20 cellular contexts compared by ENCODE assay signal in genomic region chr22:46861968-46862367, GRCh38.
DNase-seq lines count a peak whose midpoint lies in the region; ATAC-seq, FAIRE-seq and TF ChIP-seq lines count a peak whose summit lies in the region.
"Had no signal": no experiment of that assay in that cellular context is flagged by ENCODE, and none has a peak within 500 bp of the region (broad histone marks: within the 10 kb centered on the region; RNA-seq: fewer than 3 reads in every experiment).

No MANE protein-coding gene starts in this region.

- no peak for DNase-seq in HepG2 (ENCODE audit: low spot score)
- no peak for DNase-seq in right lobe of liver
- DNase-seq in K562 (ENCODE audit: extremely low read depth in 1 of 4, low spot score in 3 of 4) = no peak
- DNase-seq in naive B cell = no peak
- DNase-seq in NCI-H526 (lab: John Stamatoyannopoulos, UW) = no peak
- DNase-seq: CD8-positive, alpha-beta memory T cell; DMS79; GM23248; NCI-H1105; NCI-H1694; NCI-H2081 treated with DMSO at 0.1 percent for 48 hours; NCI-H510A; NCI-H774; OCI-M1; Right ventricle myocardium superior had no signal

- H3K9me3 Mint-ChIP-seq in naive B cell = peaks cover 0 to 2% (median 0%) of the 10 kb centered on the region in 7 donors
- H3K9me3 Mint-ChIP-seq: CD8-positive, alpha-beta memory T cell had no signal

- no peak overlapping the region for H3K27ac ChIP-seq in HepG2 (ENCODE audit: extremely low read length, insufficient read depth, low read length)
- H3K27ac ChIP-seq in right lobe of liver = no peak overlapping the region
- no peak overlapping the region for H3K27ac ChIP-seq in K562 (ENCODE audit: extremely low read depth, low read depth, low read length)
- H3K27ac ChIP-seq: A549, BLaER1, GM23248 had no signal

- H3K4me1 ChIP-seq in HepG2 (ENCODE audit: insufficient read depth, low read length) (peaks cover 40% of the 10 kb centered on the region), right lobe of liver (peaks cover 0 to 22% (median 10%) of the 10 kb centered on the region in 4 donors), K562 (replicated peaks in 1 of 2; ENCODE audit: control insufficient read depth in 2 of 2, insufficient read depth in 2 of 2, low read length in 2 of 2) (no peaks in the 10 kb centered on the region; a peak in 2 of 5 replicates)
- H3K4me1 ChIP-seq: A549, BLaER1 had no signal

- H3K27me3 ChIP-seq in HepG2 (ENCODE audit: control insufficient read depth in 1 of 2, insufficient read depth in 2 of 2, low read length in 2 of 2) (no peaks in the 10 kb centered on the region), right lobe of liver (no peaks in the 10 kb centered on the region), K562 (ENCODE audit: control insufficient read depth in 2 of 2, insufficient read depth in 2 of 2, low read length in 2 of 2) (no peaks in the 10 kb centered on the region)
- H3K27me3 ChIP-seq: BLaER1 had no signal

- H3K9me3 ChIP-seq in HepG2 (ENCODE audit: low read length) (no peaks in the 10 kb centered on the region), right lobe of liver (no peaks in the 10 kb centered on the region), K562 (replicated peaks; ENCODE audit: control insufficient read depth, insufficient read depth, low read depth, low read length) (no peaks in the 10 kb centered on the region)
- H3K9me3 ChIP-seq: A549 had no signal

- peaks cover 1 to 3% of the 10 kb centered on the region in 2 experiments; a peak in 3 of 5 replicates for H3K36me3 ChIP-seq in HepG2 (replicated peaks in 1 of 2; ENCODE audit: control insufficient read depth in 1 of 2, insufficient read depth in 2 of 2, low read length in 2 of 2)
- no peaks in the 10 kb centered on the region for H3K36me3 ChIP-seq in right lobe of liver
- H3K36me3 ChIP-seq in K562 (ENCODE audit: control insufficient read depth, insufficient read depth, low read length) = no peaks in the 10 kb centered on the region

- H3K4me3 ChIP-seq in HepG2 (replicated peaks in 1 of 3; ENCODE audit: insufficient read depth in 1 of 3, low read depth in 2 of 3, low read length in 3 of 3) (no peak overlapping the region), right lobe of liver (no peak overlapping the region), K562 (no peak overlapping the region)
- H3K4me3 ChIP-seq: A549, BLaER1, GM23248 had no signal

- FAIRE-seq in HepG2 (lab: Jason Lieb, UNC) = no peak
- no peak for FAIRE-seq in K562 (lab: Jason Lieb, UNC)
- FAIRE-seq: A549 had no signal

- WGBS in HepG2 (ENCODE audit: low lambda C conversion rate) = 99% methylated on average over 7 of the region's 7 CpGs
- WGBS in right lobe of liver (ENCODE audit: insufficient coverage, low coverage, low lambda C conversion rate, missing lambda C conversion rate) = 77% methylated on average over 3 of the region's 7 CpGs
- 50% methylated on average over 3 of the region's 7 CpGs for WGBS in K562 (ENCODE audit: insufficient coverage, low coverage, missing lambda C conversion rate)

- ATAC-seq in HepG2 (no peak), right lobe of liver (no peak), K562 (no peak), naive B cell (ENCODE audit: low read depth in 2 of 2) (no peak), HG03571 (IDR thresholded peaks at IDR 0.05; ENCODE audit: unreplicated experiment) (no peak)
- ATAC-seq in activated CD4-positive, CD25-positive, alpha-beta regulatory T cell treated with anti-CD3 and anti-CD28 coated beads, Interleukin-2, amount 50 U/mL, for 24 hours = no peak
- ATAC-seq: A549, HCT116 had no signal

- CTCF ChIA-PET in HepG2 (lab: Yijun Ruan, JAX; ENCODE audit: low intra/inter-chr PET ratio, low total read pairs) = no interaction called here
- CTCF ChIA-PET in K562 (lab: Yijun Ruan, JAX; ENCODE audit: low intra/inter-chr PET ratio) = no interaction called here

- TF ChIP-seq CTCF in HepG2 (CRISPR knock-in tag; IDR thresholded peaks at IDR 0.05) = no peak
- TF ChIP-seq CTCF in right lobe of liver (IDR thresholded peaks at IDR 0.05) = no peak
- no peak for TF ChIP-seq CTCF in K562 (IDR thresholded peaks at IDR 0.05 in 2 of 3, conservative IDR thresholded peaks at IDR 0.05 in 1 of 3; ENCODE audit: insufficient read depth in 2 of 3, low read depth in 1 of 3, low read length in 3 of 3)

- H3K4me3 Mint-ChIP-seq in naive B cell = peak overlapping the region in 5 of 8 donors; percentile 22 to 73 (median 48)
- H3K4me3 Mint-ChIP-seq: CD8-positive, alpha-beta memory T cell had no signal

- H3K79me2 ChIP-seq in HepG2 (ENCODE audit: insufficient read depth, low read length) (peaks cover 9% of the 10 kb centered on the region), K562 (ENCODE audit: control insufficient read depth, insufficient read depth, low read length) (no peaks in the 10 kb centered on the region)

- H3K27ac Mint-ChIP-seq in naive B cell = peak overlapping the region in 2 of 6 donors; percentile 20 to 78

- H3K36me3 Mint-ChIP-seq in naive B cell = peaks cover 0 to 6% of the 10 kb centered on the region in 2 donors

- intact Hi-C loops in HepG2 (cut with micrococcal nuclease; ENCODE audit: unreplicated experiment) (no loop called here), right lobe of liver (cut with DNase I) (no loop called here), K562 (cut with micrococcal nuclease) (no loop called here)

- H2AFZ ChIP-seq in HepG2 (ENCODE audit: low read length) = no peak overlapping the region
- H2AFZ ChIP-seq in K562 (ENCODE audit: low read depth, low read length) = no peak overlapping the region
- H2AFZ ChIP-seq: GM23248 had no signal

- in situ Hi-C loops in HepG2 (cut with HindIII; ENCODE audit: extremely low pct_ligation_motif_present, low pct_unique_long_range_greater_than_20kb) (no loop called here), K562 (cut with MboI) (no loop called here)

- no TSS peak for BruUV-seq in HepG2 (replicated peaks; lab: Mats Ljungman, UMichigan)
- no TSS peak for BruUV-seq in K562 (replicated peaks; lab: Mats Ljungman, UMichigan)

- TF ChIP-seq EP300 in HepG2 (IDR thresholded peaks at IDR 0.05; ENCODE audit: low read depth in 2 of 2, low read length in 2 of 2) = no peak
- TF ChIP-seq EP300 in HepG2 (CRISPR knock-in tag; IDR thresholded peaks at IDR 0.05; ENCODE audit: borderline replicate concordance) = no peak
- no peak for TF ChIP-seq EP300 in K562 (IDR thresholded peaks at IDR 0.05; ENCODE audit: low read length)

- no peaks in the 10 kb centered on the region for H4K20me1 ChIP-seq in HepG2 (ENCODE audit: insufficient read depth, low read length)
- H4K20me1 ChIP-seq in K562 (replicated peaks; ENCODE audit: control insufficient read depth, insufficient read depth, low read length) = no peaks in the 10 kb centered on the region

- POLR2A ChIA-PET in HepG2 (lab: Yijun Ruan, JAX) = no interaction called here
- POLR2A ChIA-PET in K562 (lab: Yijun Ruan, JAX) = no interaction called here

- peaks cover 34 to 61% (median 52%) of the 10 kb centered on the region in 3 donors for H3K4me1 Mint-ChIP-seq in naive B cell

- no peaks in the 10 kb centered on the region for H3K9me1 ChIP-seq in K562 (ENCODE audit: control insufficient read depth, insufficient read depth, low read length)

- TF ChIP-seq RAD21 in HepG2 (CRISPR knock-in tag; IDR thresholded peaks at IDR 0.05) = no peak
- no peak for TF ChIP-seq RAD21 in K562 (CRISPR knock-in tag; conservative IDR thresholded peaks at IDR 0.05 in 1 of 2, IDR thresholded peaks at IDR 0.05 in 1 of 2)

- H3K9ac ChIP-seq in HepG2 (ENCODE audit: insufficient read depth, low read depth, low read length) (no peak overlapping the region), K562 (ENCODE audit: insufficient read depth in 1 of 2, low read depth in 2 of 2, low read length in 2 of 2) (no peak overlapping the region)
- H3K9ac ChIP-seq: BLaER1, GM23248 had no signal

- H3K27me3 Mint-ChIP-seq in naive B cell = no peaks in the 10 kb centered on the region
- H3K27me3 Mint-ChIP-seq: CD8-positive, alpha-beta memory T cell had no signal

- H3K4me2 ChIP-seq in HepG2 (ENCODE audit: low read depth, low read length) (no peak overlapping the region), K562 (ENCODE audit: insufficient read depth, low read length) (no peak overlapping the region)
- H3K4me2 ChIP-seq: A549, BLaER1 had no signal

- no peak for TF ChIP-seq POLR2A in HepG2 (IDR thresholded peaks at IDR 0.05; ENCODE audit: insufficient read depth in 1 of 2, low read depth in 2 of 2, low read length in 2 of 2)
- no peak for TF ChIP-seq POLR2A in right lobe of liver (IDR thresholded peaks at IDR 0.05)
- no peak for TF ChIP-seq POLR2A in K562 (conservative IDR thresholded peaks at IDR 0.05)

TF ChIP-seq in HepG2, 621 proteins besides CTCF, POLR2A, EP300 and RAD21:
- TF ChIP-seq ZKSCAN1 (IDR thresholded peaks at IDR 0.05; ENCODE audit: low read length) = peak; percentile 78
- no peak for TF ChIP-seq ZNF891 (CRISPR knock-in tag; IDR thresholded peaks at IDR 0.05)
- no peak for TF ChIP-seq GTF3A (CRISPR knock-in tag; conservative IDR thresholded peaks at IDR 0.05)

TF ChIP-seq in K562, 482 proteins besides CTCF, POLR2A, EP300 and RAD21:
- TF ChIP-seq ZKSCAN1 (IDR thresholded peaks at IDR 0.05; ENCODE audit: low read depth, low read length) (0 out of 2 replicates have a peak, but pooled peaks have one; percentile 39), SRSF7 (optimal IDR thresholded peaks at IDR 0.05; ENCODE audit: low read depth, low read length) (no peak)

Comparison
In these comparisons a context has a peak if more than half of its experiments do, and no peak if none do; other contexts are left out.
1. Of the 241 proteins assayed by ChIP-seq in both HepG2 and K562: peak only in HepG2: none; only in K562: none; in both: ZKSCAN1; in neither: 240.